ENCODE assay signal across 8 cellular contexts in genomic region chr2:60880633-60880987, GRCh38. TPM values are rescaled to one million over a fixed set of nuclear protein-coding genes. Genes with fewer than 3 reads are reported as not detected.
A peak's percentile ranks its signal among the peaks of the same experiment; 100 is the strongest.
DNase-seq lines count a peak whose midpoint lies in the region; ATAC-seq, FAIRE-seq and TF ChIP-seq lines count a peak whose summit lies in the region.

No MANE protein-coding gene starts in this region.

- no peaks in the 10 kb centered on the region for H3K9me3 ChIP-seq in SJCRH30 (replicated peaks)
- no peaks in the 10 kb centered on the region for H3K9me3 ChIP-seq in fibroblast of lung (ENCODE audit: control insufficient read depth, insufficient read depth, low read depth, low read length)
- H3K9me3 ChIP-seq in pancreas, result no peaks in the 10 kb centered on the region

- peak overlapping the region; percentile 85 for H3K27ac ChIP-seq in ACC112 (ENCODE audit: low read depth, low read length)
- H3K27ac ChIP-seq in SJCRH30, result peak overlapping the region; percentile 75
- H3K27ac ChIP-seq in fibroblast of lung (ENCODE audit: insufficient read depth, low read length), result peak overlapping the region; percentile 64
- H3K27ac ChIP-seq in pancreas, result peak overlapping the region; percentile 95 to 99 (median 98)

- H3K36me3 ChIP-seq in ACC112 (ENCODE audit: insufficient read depth, low read length) (no peaks in the 10 kb centered on the region), SJCRH30 (no peaks in the 10 kb centered on the region), fibroblast of lung (ENCODE audit: control insufficient read depth, insufficient read depth, low read length) (no peaks in the 10 kb centered on the region), pancreas (no peaks in the 10 kb centered on the region)

- no peaks in the 10 kb centered on the region for H3K27me3 ChIP-seq in ACC112 (ENCODE audit: insufficient read depth, low read length)
- no peaks in the 10 kb centered on the region for H3K27me3 ChIP-seq in SJCRH30
- no peaks in the 10 kb centered on the region for H3K27me3 ChIP-seq in fibroblast of lung (ENCODE audit: control insufficient read depth, insufficient read depth, low read length)
- no peaks in the 10 kb centered on the region for H3K27me3 ChIP-seq in pancreas

- H2AFZ ChIP-seq in ACC112 (ENCODE audit: low read length, unreplicated experiment), result peak overlapping the region; percentile 93
- peak overlapping the region; percentile 80 for H2AFZ ChIP-seq in fibroblast of lung (ENCODE audit: low read length)

- ATAC-seq in GM18873 (IDR thresholded peaks at IDR 0.05; ENCODE audit: low FRiP score, unreplicated experiment) (peak; percentile 1), pancreas (peak; percentile 5 to 17 (median 15))

- no peak for FAIRE-seq in pancreas (lab: Jason Lieb, UNC)

- peak overlapping the region; percentile 95 for H3K4me3 ChIP-seq in ACC112 (ENCODE audit: low read depth, low read length)
- H3K4me3 ChIP-seq in SJCRH30, result peak overlapping the region; percentile 98
- peak overlapping the region; percentile 73 to 90 (median 81) for H3K4me3 ChIP-seq in fibroblast of lung (replicated peaks in 1 of 4; ENCODE audit: control extremely low read depth in 1 of 4, insufficient read depth in 1 of 4, low read depth in 3 of 4, low read length in 4 of 4)
- peak overlapping the region; percentile 40 to 91 (median 70) for H3K4me3 ChIP-seq in pancreas

- peaks cover 10% of the 10 kb centered on the region for H3K4me1 ChIP-seq in ACC112 (ENCODE audit: control insufficient read depth, insufficient read depth, low read length, unreplicated experiment)
- no peaks in the 10 kb centered on the region for H3K4me1 ChIP-seq in SJCRH30
- no peaks in the 10 kb centered on the region for H3K4me1 ChIP-seq in fibroblast of lung (ENCODE audit: control insufficient read depth, extremely low read depth, insufficient read depth, low read length)
- peaks cover 15 to 21% (median 21%) of the 10 kb centered on the region in 3 donors for H3K4me1 ChIP-seq in pancreas

- intact Hi-C loops in pancreas (cut with DNase I), result no loop called here
- intact Hi-C loops in posterior cingulate gyrus (cut with DNase I), result loop anchor here (5.0 to 10.0 kb wide), 3 partner anchors 123 to 297 kb away; partner anchors contain the start of genes PAPOLG, PEX13 and PUS10

- WGBS in pancreas, 2 donors, result 1% methylated on average over 10 of the region's 10 CpGs

- peak overlapping the region; percentile 92 for H3K4me2 ChIP-seq in fibroblast of lung (ENCODE audit: extremely low read depth, insufficient read depth, low read length)

- H3K9ac ChIP-seq in fibroblast of lung (ENCODE audit: insufficient read depth, low read length), result peak overlapping the region; percentile 73

- DNase-seq in SJCRH30 (no peak), fibroblast of lung (ENCODE audit: low read depth in 2 of 2) (peak in 1 of 2 donors; percentile 43), pancreas (no peak), posterior cingulate gyrus (no peak), NCI-H2107 treated with DMSO at 0.1 percent for 48 hours (lab: John Stamatoyannopoulos, UW; ENCODE audit: unreplicated experiment) (no peak)
- no peak for DNase-seq in stimulated activated CD4-positive, alpha-beta T cell treated with anti-CD3 and anti-CD28 coated beads, Interleukin-12 subunit alpha, Interleukin-12 subunit beta, amount 100 ng/mL, for 4 hours

- TF ChIP-seq CTCF in fibroblast of lung (conservative IDR thresholded peaks at IDR 0.05 in 1 of 2, IDR thresholded peaks at IDR 0.05 in 1 of 2; ENCODE audit: low read depth in 1 of 2, low read length in 2 of 2) (no peak), pancreas (IDR thresholded peaks at IDR 0.05) (no peak)

- no peaks in the 10 kb centered on the region for H4K20me1 ChIP-seq in fibroblast of lung (ENCODE audit: control insufficient read depth, extremely low read depth, insufficient read depth, low read length)

- peaks cover 38% of the 10 kb centered on the region for H3K79me2 ChIP-seq in ACC112 (ENCODE audit: control insufficient read depth, insufficient read depth, low read length, unreplicated experiment)
- peaks cover 6% of the 10 kb centered on the region for H3K79me2 ChIP-seq in fibroblast of lung (ENCODE audit: control insufficient read depth, insufficient read depth, low read length)

RNA-seq across cellular contexts. Expression of gene REL, which starts 0.8 kb away (rescaled TPM):
- 12.4 and 16.1 TPM in 2 replicates for total RNA-seq in SJCRH30 (2014; rRNA removed; shearing (Covaris generic))
- 2.3 and 2.8 TPM in 2 replicates for total RNA-seq in fibroblast of lung
- 1.9 and 2.0 TPM in 2 replicates for polyA plus RNA-seq in fibroblast of lung
- 0.61 and 1.4 TPM in 2 replicates for polyA plus RNA-seq in fibroblast of lung (2012)
- 0.44 and 1.3 TPM in 2 replicates for polyA minus RNA-seq in fibroblast of lung (ENCODE audit: low replicate concordance)
- total RNA-seq in pancreas, result 10 to 100 TPM in 2 of 6 donors, 1 to 10 TPM in 4; 5.7 to 11.9 (median 7.6) TPM
- polyA plus RNA-seq in pancreas, result 1 to 10 TPM; 1.5 to 1.9 TPM
